Comparison of ENCODE assay signal across 12 cellular contexts in the genomic region with DNA sequence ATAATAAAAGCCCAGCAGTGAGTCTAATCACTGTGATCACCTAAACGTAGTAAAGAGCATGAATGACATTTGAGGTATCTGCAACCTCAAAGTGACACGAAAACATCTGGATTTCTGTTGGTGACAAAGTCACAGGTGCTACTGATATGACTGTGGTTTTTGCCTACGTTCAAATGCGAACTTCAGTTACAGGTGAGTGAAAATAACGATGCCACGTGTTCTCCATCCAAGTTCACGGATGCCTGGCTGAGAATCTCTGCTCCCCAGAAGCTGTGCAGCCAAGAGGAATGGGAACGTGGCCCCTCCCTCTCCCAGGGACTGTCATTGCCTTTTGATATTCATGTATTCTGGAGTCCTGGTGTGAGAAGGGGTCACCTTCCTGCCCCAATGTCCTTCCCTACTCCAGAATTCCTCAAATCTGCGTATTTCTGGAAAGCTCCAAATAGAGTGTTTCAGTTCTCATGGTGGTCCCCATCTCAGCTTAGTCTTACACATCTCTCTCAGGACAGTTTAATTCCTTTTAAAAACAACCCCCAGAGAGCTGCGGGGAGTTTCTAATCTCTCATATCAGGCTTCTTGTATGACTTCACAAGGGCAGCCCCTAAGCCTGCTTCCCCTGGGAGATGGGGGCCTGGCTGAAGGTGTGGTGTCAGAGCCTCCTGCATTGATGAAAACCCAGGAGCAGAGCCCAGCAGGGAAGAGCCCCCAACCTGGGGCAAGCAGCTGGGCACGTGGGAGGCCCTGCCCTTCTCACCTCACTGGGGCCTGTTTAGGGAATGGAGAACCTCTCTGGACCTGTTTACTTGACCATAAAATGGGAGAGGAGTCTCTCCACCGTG. TPM values are rescaled to one million over a fixed set of nuclear protein-coding genes. Genes with fewer than 3 reads are reported as not detected.
A peak's percentile ranks its signal among the peaks of the same experiment; 100 is the strongest.
DNase-seq lines count a peak whose midpoint lies in the region; ATAC-seq, FAIRE-seq and TF ChIP-seq lines count a peak whose summit lies in the region.
"Had no signal": no experiment of that assay in that cellular context is flagged by ENCODE, and none has a peak within 500 bp of the region (broad histone marks: within the 10 kb centered on the region; RNA-seq: fewer than 3 reads in every experiment).

No MANE protein-coding gene starts in this region.

- H3K36me3 Mint-ChIP-seq in endodermal cell (ENCODE audit: low read depth), result no peaks in the 10 kb centered on the region
- H3K36me3 Mint-ChIP-seq in progenitor cell of endocrine pancreas (ENCODE audit: insufficient read depth), result no peaks in the 10 kb centered on the region

- H3K4me3 ChIP-seq in endodermal cell (ENCODE audit: low read length), result no peak overlapping the region
- H3K4me3 ChIP-seq: psoas muscle had no signal

- no peak for FAIRE-seq in frontal cortex (lab: Jason Lieb, UNC)
- FAIRE-seq in H54 (lab: Jason Lieb, UNC), result no peak
- FAIRE-seq: keratinocyte had no signal

- WGBS in endodermal cell (ENCODE audit: insufficient coverage in 1 of 2, insufficient read length in 1 of 2), 2 experiments, result 70 to 76% methylated on average over 11 to 12 of the region's 12 CpGs

- H3K4me1 ChIP-seq in endodermal cell (ENCODE audit: control insufficient read depth, insufficient read depth, low read length), result no peaks in the 10 kb centered on the region
- H3K4me1 ChIP-seq: psoas muscle had no signal

- TF ChIP-seq CTCF in GM10248 (IDR thresholded peaks at IDR 0.05; ENCODE audit: control extremely low read depth, extremely low read depth, low read depth, missing control alignments) (no peak), endodermal cell (conservative IDR thresholded peaks at IDR 0.05) (no peak), progenitor cell of endocrine pancreas (IDR thresholded peaks at IDR 0.05; ENCODE audit: unreplicated experiment) (no peak)

- no peak for TF ChIP-seq POLR2A in H54 (IDR thresholded peaks at IDR 0.05; ENCODE audit: low read depth, low read length)

- H3K27ac ChIP-seq in endodermal cell (ENCODE audit: low read depth, low read length), result no peak overlapping the region
- H3K27ac ChIP-seq: psoas muscle had no signal

- ATAC-seq in GM21390 (IDR thresholded peaks at IDR 0.05; ENCODE audit: unreplicated experiment), result peak; percentile 39
- ATAC-seq: psoas muscle had no signal

- no peak overlapping the region for H3K9ac ChIP-seq in endodermal cell (ENCODE audit: extremely low read depth, low read length, poor library complexity, severe bottlenecking)

- H3K9me3 ChIP-seq in endodermal cell (ENCODE audit: control insufficient read depth, low read length), result peaks cover 5% of the 10 kb centered on the region
- H3K9me3 ChIP-seq: psoas muscle had no signal

- POLR2A ChIA-PET in GM10248 (lab: Yijun Ruan, JAX), result interaction anchor here (0.6 to 1.5 kb wide), 5 partner anchors 10 to 26 kb away, joined by 3 to 5 read pairs (median 3); partner anchors contain the start of gene PIK3R5

- CTCF ChIA-PET in GM10248 (lab: Yijun Ruan, JAX), result interaction anchor here (0.8 to 3.0 kb wide), 7 partner anchors 17 to 58 kb away, joined by 3 to 15 read pairs (median 7); no protein-coding TSS in a partner anchor

- H3K27me3 Mint-ChIP-seq in endodermal cell (ENCODE audit: insufficient read depth) (peaks cover 3% of the 10 kb centered on the region), progenitor cell of endocrine pancreas (peaks cover 31% of the 10 kb centered on the region)

- H3K4me1 Mint-ChIP-seq in endodermal cell, result peaks cover 21% of the 10 kb centered on the region
- H3K4me1 Mint-ChIP-seq in progenitor cell of endocrine pancreas (ENCODE audit: low read depth), result no peaks in the 10 kb centered on the region

- H3K27me3 ChIP-seq in endodermal cell (ENCODE audit: control insufficient read depth, insufficient read depth, low read length, poor library complexity, severe bottlenecking), result no peaks in the 10 kb centered on the region

- DNase-seq in GM10248 (ENCODE audit: extremely low spot score), result peak; percentile 66
- peak; percentile 50 for DNase-seq in RPMI8226
- peak; percentile 67 for DNase-seq in endodermal cell
- DNase-seq in frontal cortex (ENCODE audit: low spot score in 2 of 2), result no peak
- DNase-seq in germinal center (ENCODE audit: low spot score), result no peak
- DNase-seq in progenitor cell of endocrine pancreas (ENCODE audit: low spot score, unreplicated experiment), result no peak
- no peak for DNase-seq in H54 (ENCODE audit: insufficient read length, low spot score)
- DNase-seq: DMS79 treated with DMSO at 0.1 percent for 48 hours, NCI-H2081 treated with DMSO at 0.1 percent for 48 hours, psoas muscle had no signal

- H3K9me3 Mint-ChIP-seq in endodermal cell (no peaks in the 10 kb centered on the region), progenitor cell of endocrine pancreas (ENCODE audit: low read depth) (no peaks in the 10 kb centered on the region)

- H3K4me3 Mint-ChIP-seq in endodermal cell, result no peak overlapping the region
- no peak overlapping the region for H3K4me3 Mint-ChIP-seq in progenitor cell of endocrine pancreas (ENCODE audit: low read depth)

- H3K27ac Mint-ChIP-seq in endodermal cell (no peak overlapping the region), progenitor cell of endocrine pancreas (no peak overlapping the region)

- H3K36me3 ChIP-seq in endodermal cell (ENCODE audit: control insufficient read depth, insufficient read depth, low read length), result no peaks in the 10 kb centered on the region

RNA-seq across cellular contexts. Expression of gene PIK3R5, which starts 25.8 kb away (rescaled TPM):
- total RNA-seq in endodermal cell (10 to 100 TPM; 10.4 to 37.0 TPM), frontal cortex (0.41 TPM), progenitor cell of endocrine pancreas (0.29 and 0.50 TPM in 2 replicates)
- polyA plus RNA-seq in endodermal cell (2013, experiment 1 of 2), result 8.8 TPM
- polyA plus RNA-seq in endodermal cell (2013, experiment 2 of 2), result 8.0 TPM
- polyA plus RNA-seq: keratinocyte had no signal

Comparison
In these comparisons a context has a peak if more than half of its experiments do, and no peak if none do; other contexts are left out.
1. DNase-seq: peak in GM10248 (single experiment), RPMI8226 (single experiment) and endodermal cell (single experiment); none in frontal cortex (0 of 2), germinal center (single experiment), progenitor cell of endocrine pancreas (single experiment) and H54 (single experiment).